Comparison of ENCODE assay signal across 8 cellular contexts in the genomic region with DNA sequence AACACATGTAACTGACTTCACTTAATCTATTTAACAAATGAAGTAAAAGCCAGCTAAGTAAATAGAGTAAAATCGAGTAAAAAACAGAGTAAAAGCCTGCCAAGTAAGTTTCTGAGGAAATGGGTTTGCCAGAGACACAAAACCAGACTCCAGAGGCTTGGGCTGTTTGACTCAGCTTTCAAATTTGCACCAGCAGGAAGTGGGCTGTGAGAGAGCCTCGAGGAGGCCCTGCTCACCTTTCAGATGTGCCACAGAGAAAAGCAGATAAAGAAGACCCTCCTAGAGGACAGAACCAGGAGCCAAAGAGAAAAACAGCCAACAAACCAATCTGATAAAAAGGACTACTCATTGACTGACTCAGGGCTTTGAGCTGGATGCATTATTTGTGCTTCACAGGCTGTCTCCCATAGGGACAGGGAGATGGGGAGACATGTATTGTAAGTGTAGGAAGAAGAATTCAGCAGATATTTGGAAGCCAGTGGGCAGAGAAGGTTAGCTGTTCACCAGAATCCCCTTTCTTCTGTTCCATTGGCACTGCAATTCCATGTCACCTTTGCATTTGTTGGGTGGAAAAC. TPM values are rescaled to one million over a fixed set of nuclear protein-coding genes. Genes with fewer than 3 reads are reported as not detected.
A peak's percentile ranks its signal among the peaks of the same experiment; 100 is the strongest.
DNase-seq lines count a peak whose midpoint lies in the region; ATAC-seq lines count a peak whose summit lies in the region.

No MANE protein-coding gene starts in this region.

- peak; percentile 16 for DNase-seq in activated naive CD4-positive, alpha-beta T cell treated with Interleukin-2 at 50 U/mL for 16 hours
- no peak for DNase-seq in activated naive CD4-positive, alpha-beta T cell treated with anti-CD3 and anti-CD28 coated beads, Interleukin-2, amount 50 U/mL, for 16 hours
- DNase-seq in activated T-helper 1 cell treated with anti-CD3 and anti-CD28 coated beads, Interleukin-12 subunit alpha, Interleukin-12 subunit beta, Interleukin-2, Interleukin-4 antibody, amounts not matched to agents 30 ng/mL and 10 ng/mL and 1 ng/mL, durations not matched to agents 14 hours and 24 hours and 36 hours (ENCODE audit: low spot score), result peak; percentile 38
- peak; percentile 22 to 65 for DNase-seq in stimulated activated CD8-positive, alpha-beta memory T cell treated with anti-CD3 and anti-CD28 coated beads, Interleukin-7, amount 100 ng/mL, for 48 hours (ENCODE audit: extremely low read depth in 1 of 2, low read depth in 1 of 2)
- DNase-seq in head of caudate nucleus, result no peak
- DNase-seq in NCI-H1417 treated with DMSO at 0.1 percent for 48 hours (lab: John Stamatoyannopoulos, UW), result no peak
- no peak for DNase-seq in SKM-1 treated with dmso at 0.1 percent for 144 hours (lab: John Stamatoyannopoulos, UW; ENCODE audit: unreplicated experiment)

- H3K27ac Mint-ChIP-seq in activated T-helper 1 cell treated with anti-CD3 and anti-CD28 coated beads, Interleukin-12 subunit alpha, Interleukin-12 subunit beta, Interleukin-2, Interleukin-4 antibody, amounts not matched to agents 30 ng/mL and 10 ng/mL and 1 ng/mL, durations not matched to agents 14 hours and 24 hours and 36 hours, result peak overlapping the region; percentile 73

- H3K36me3 Mint-ChIP-seq in activated T-helper 1 cell treated with anti-CD3 and anti-CD28 coated beads, Interleukin-12 subunit alpha, Interleukin-12 subunit beta, Interleukin-2, Interleukin-4 antibody, amounts not matched to agents 30 ng/mL and 10 ng/mL and 1 ng/mL, durations not matched to agents 14 hours and 24 hours and 36 hours (ENCODE audit: low read depth), result peaks cover 12% of the 10 kb centered on the region

- H3K9me3 Mint-ChIP-seq in activated T-helper 1 cell treated with anti-CD3 and anti-CD28 coated beads, Interleukin-12 subunit alpha, Interleukin-12 subunit beta, Interleukin-2, Interleukin-4 antibody, amounts not matched to agents 30 ng/mL and 10 ng/mL and 1 ng/mL, durations not matched to agents 14 hours and 24 hours and 36 hours, result no peaks in the 10 kb centered on the region

- peaks cover 29% of the 10 kb centered on the region for H3K4me1 Mint-ChIP-seq in activated T-helper 1 cell treated with anti-CD3 and anti-CD28 coated beads, Interleukin-12 subunit alpha, Interleukin-12 subunit beta, Interleukin-2, Interleukin-4 antibody, amounts not matched to agents 30 ng/mL and 10 ng/mL and 1 ng/mL, durations not matched to agents 14 hours and 24 hours and 36 hours (ENCODE audit: low read depth)

- intact Hi-C loops in activated T-helper 1 cell treated with anti-CD3 and anti-CD28 coated beads, Interleukin-12 subunit alpha, Interleukin-12 subunit beta, Interleukin-2, Interleukin-4 antibody, amounts not matched to agents 30 ng/mL and 10 ng/mL and 1 ng/mL, durations not matched to agents 14 hours and 24 hours and 36 hours (cut with micrococcal nuclease), result no loop called here
- intact Hi-C loops in head of caudate nucleus (cut with DNase I), result no loop called here

- H3K27me3 Mint-ChIP-seq in activated T-helper 1 cell treated with anti-CD3 and anti-CD28 coated beads, Interleukin-12 subunit alpha, Interleukin-12 subunit beta, Interleukin-2, Interleukin-4 antibody, amounts not matched to agents 30 ng/mL and 10 ng/mL and 1 ng/mL, durations not matched to agents 14 hours and 24 hours and 36 hours (ENCODE audit: insufficient read depth), result no peaks in the 10 kb centered on the region

- ATAC-seq in HG03060 (IDR thresholded peaks at IDR 0.05; ENCODE audit: low read depth, unreplicated experiment), result peak; percentile 73

- peak overlapping the region; percentile 44 for H3K4me3 Mint-ChIP-seq in activated T-helper 1 cell treated with anti-CD3 and anti-CD28 coated beads, Interleukin-12 subunit alpha, Interleukin-12 subunit beta, Interleukin-2, Interleukin-4 antibody, amounts not matched to agents 30 ng/mL and 10 ng/mL and 1 ng/mL, durations not matched to agents 14 hours and 24 hours and 36 hours

RNA-seq across cellular contexts. Expression of gene AMACR, which starts 14.4 kb away (rescaled TPM):
- 6.8 and 7.1 TPM in 2 replicates for total RNA-seq in activated T-helper 1 cell treated with anti-CD3 and anti-CD28 coated beads, Interleukin-12 subunit alpha, Interleukin-12 subunit beta, Interleukin-2, Interleukin-4 antibody, amounts not matched to agents 30 ng/mL and 10 ng/mL and 1 ng/mL, durations not matched to agents 14 hours and 24 hours and 36 hours

RNA-seq across cellular contexts. Expression of gene C1QTNF3, which starts 20.8 kb away (rescaled TPM):
- 1.2 and 1.8 TPM in 2 replicates for total RNA-seq in activated T-helper 1 cell treated with anti-CD3 and anti-CD28 coated beads, Interleukin-12 subunit alpha, Interleukin-12 subunit beta, Interleukin-2, Interleukin-4 antibody, amounts not matched to agents 30 ng/mL and 10 ng/mL and 1 ng/mL, durations not matched to agents 14 hours and 24 hours and 36 hours

RNA-seq across cellular contexts. Expression of gene SLC45A2, which starts 37.7 kb away (rescaled TPM):
- 0.18 TPM in 1 of 2 replicates, not detected in the other for total RNA-seq in activated T-helper 1 cell treated with anti-CD3 and anti-CD28 coated beads, Interleukin-12 subunit alpha, Interleukin-12 subunit beta, Interleukin-2, Interleukin-4 antibody, amounts not matched to agents 30 ng/mL and 10 ng/mL and 1 ng/mL, durations not matched to agents 14 hours and 24 hours and 36 hours

Comparison
In these comparisons a context has a peak if more than half of its experiments do, and no peak if none do; other contexts are left out.
1. DNase-seq: peak in activated naive CD4-positive, alpha-beta T cell treated with Interleukin-2 at 50 U/mL for 16 hours (single experiment), activated T-helper 1 cell treated with anti-CD3 and anti-CD28 coated beads, Interleukin-12 subunit alpha, Interleukin-12 subunit beta, Interleukin-2, Interleukin-4 antibody, amounts not matched to agents 30 ng/mL and 10 ng/mL and 1 ng/mL, durations not matched to agents 14 hours and 24 hours and 36 hours (single experiment) and stimulated activated CD8-positive, alpha-beta memory T cell treated with anti-CD3 and anti-CD28 coated beads, Interleukin-7, amount 100 ng/mL, for 48 hours (2 of 2); none in activated naive CD4-positive, alpha-beta T cell treated with anti-CD3 and anti-CD28 coated beads, Interleukin-2, amount 50 U/mL, for 16 hours (single experiment), head of caudate nucleus (0 of 42), NCI-H1417 treated with DMSO at 0.1 percent for 48 hours (single experiment) and SKM-1 treated with dmso at 0.1 percent for 144 hours (single experiment).